ENCODE assay signal across 8 cellular contexts in the genomic region with DNA sequence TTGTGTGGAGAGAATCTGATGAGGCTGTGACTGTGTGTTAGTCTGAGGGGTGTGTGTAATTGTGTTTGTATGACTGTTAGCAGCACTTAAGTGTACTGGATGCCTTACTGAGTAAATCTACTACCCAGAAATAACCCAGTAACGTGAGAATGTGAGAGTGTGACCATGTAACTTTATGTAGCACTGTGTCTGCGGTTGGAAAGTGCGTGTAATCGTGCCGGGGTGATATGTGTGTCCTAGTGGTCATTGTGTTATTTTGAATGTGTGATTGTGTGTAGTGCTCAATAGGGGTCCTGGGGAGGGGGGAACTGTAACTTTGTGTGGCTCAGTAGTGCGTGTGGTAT. TPM values are rescaled to one million over a fixed set of nuclear protein-coding genes. Genes with fewer than 3 reads are reported as not detected.
A peak's percentile ranks its signal among the peaks of the same experiment; 100 is the strongest.
DNase-seq lines count a peak whose midpoint lies in the region; ATAC-seq and TF ChIP-seq lines count a peak whose summit lies in the region.

No MANE protein-coding gene starts in this region.

- no peak overlapping the region for H2BK5ac ChIP-seq in mesenchymal stem cell (ENCODE audit: low read depth, low read length, poor library complexity, severe bottlenecking)

- peaks cover 10% of the 10 kb centered on the region for H3K4me1 ChIP-seq in Karpas-422 (ENCODE audit: low read length)
- H3K4me1 ChIP-seq in mesenchymal stem cell (ENCODE audit: control insufficient read depth, insufficient read depth, low read depth, low read length): peaks cover 4% of the 10 kb centered on the region
- H3K4me1 ChIP-seq in upper lobe of left lung: peaks cover 5 to 17% (median 9%) of the 10 kb centered on the region in 4 donors

- peak overlapping the region; percentile 29 for H2AK5ac ChIP-seq in mesenchymal stem cell (ENCODE audit: low read length, severe bottlenecking)

- H3K79me1 ChIP-seq in mesenchymal stem cell (replicated peaks; ENCODE audit: low read length, poor library complexity, severe bottlenecking): peaks cover 14% of the 10 kb centered on the region

- H3K27ac ChIP-seq in C4-2B: peak overlapping the region; percentile 82
- H3K27ac ChIP-seq in Karpas-422 (ENCODE audit: low read length): no peak overlapping the region; the same call in 1 of the 2 replicates
- no peak overlapping the region for H3K27ac ChIP-seq in mesenchymal stem cell (ENCODE audit: low read length, poor library complexity, severe bottlenecking)
- peak overlapping the region; percentile 78 to 96 (median 87) for H3K27ac ChIP-seq in upper lobe of left lung

- no peak for TF ChIP-seq EP300 in upper lobe of left lung (IDR thresholded peaks at IDR 0.05)

- peak overlapping the region; percentile 82 for H3K4me2 ChIP-seq in Karpas-422 (ENCODE audit: low read depth, low read length, poor library complexity, severe bottlenecking)
- peak overlapping the region; percentile 60 for H3K4me2 ChIP-seq in mesenchymal stem cell (ENCODE audit: low read length, poor library complexity, severe bottlenecking)

- peak overlapping the region; percentile 52 for H4K8ac ChIP-seq in mesenchymal stem cell (ENCODE audit: low read length)

- H3K4me3 ChIP-seq in Karpas-422 (ENCODE audit: low read length) (peak overlapping the region; percentile 89), cardiac fibroblast (replicated peaks in 1 of 2; ENCODE audit: low read depth in 2 of 2, low read length in 2 of 2) (peak overlapping the region; percentile 85 to 98), mesenchymal stem cell (ENCODE audit: insufficient read depth in 1 of 2, low read depth in 1 of 2, low read length in 2 of 2) (peak overlapping the region; percentile 83 to 97), upper lobe of left lung (peak overlapping the region; percentile 55 to 89 (median 73))

- peaks cover 48% of the 10 kb centered on the region for H3K79me2 ChIP-seq in Karpas-422 (ENCODE audit: low read length)

- H3K36me3 ChIP-seq in Karpas-422 (ENCODE audit: insufficient read depth, low read length) (peaks cover 45% of the 10 kb centered on the region), mesenchymal stem cell (ENCODE audit: control insufficient read depth in 1 of 2, insufficient read depth in 2 of 2, low read depth in 1 of 2, low read length in 2 of 2) (peaks cover 19 to 34% of the 10 kb centered on the region in 2 experiments), upper lobe of left lung (peaks cover 0 to 27% (median 0%) of the 10 kb centered on the region in 4 donors)

- DNase-seq in Karpas-422: no peak
- peak in 1 of 2 donors; percentile 20 for DNase-seq in cardiac fibroblast (ENCODE audit: low read depth in 2 of 2)
- DNase-seq in mesenchymal stem cell: peak; percentile 82
- DNase-seq in upper lobe of left lung: no peak
- DNase-seq in GM19238 (ENCODE audit: insufficient read length, low spot score): no peak
- DNase-seq in 8988T: no peak

- H3K9me3 ChIP-seq in Karpas-422 (ENCODE audit: low read length) (peaks cover 23% of the 10 kb centered on the region), mesenchymal stem cell (ENCODE audit: control insufficient read depth, low read length) (peaks cover 30% of the 10 kb centered on the region), upper lobe of left lung (peaks cover 0 to 11% (median 6%) of the 10 kb centered on the region in 4 donors)

- no peak overlapping the region for H2BK15ac ChIP-seq in mesenchymal stem cell (ENCODE audit: low read depth, poor library complexity, severe bottlenecking)

- 48% methylated on average over 6 of the region's 6 CpGs for WGBS in mesenchymal stem cell
- 30 to 31% methylated on average over 6 of the region's 6 CpGs for WGBS in upper lobe of left lung, 2 donors

- TF ChIP-seq POLR2A in upper lobe of left lung (IDR thresholded peaks at IDR 0.05): no peak

- TF ChIP-seq CTCF in C4-2B (conservative IDR thresholded peaks at IDR 0.05): no peak; the same call in 1 of the 2 replicates
- TF ChIP-seq CTCF in cardiac fibroblast (IDR thresholded peaks at IDR 0.05; ENCODE audit: low read depth, low read length): no peak
- no peak for TF ChIP-seq CTCF in upper lobe of left lung (IDR thresholded peaks at IDR 0.05)

- no peak for ATAC-seq in upper lobe of left lung (ENCODE audit: low FRiP score in 2 of 2)
- no peak for ATAC-seq in HG02623 (IDR thresholded peaks at IDR 0.05; ENCODE audit: unreplicated experiment)

- H3K14ac ChIP-seq in mesenchymal stem cell (ENCODE audit: low read length in 2 of 2): peak overlapping the region in 1 of 2 experiments; percentile 85

- H3K9ac ChIP-seq in Karpas-422 (ENCODE audit: low read length) (peak overlapping the region; percentile 77), mesenchymal stem cell (ENCODE audit: low read length) (peak overlapping the region; percentile 95)

- no peaks in the 10 kb centered on the region for H3K27me3 ChIP-seq in Karpas-422 (ENCODE audit: low read length)
- no peaks in the 10 kb centered on the region for H3K27me3 ChIP-seq in mesenchymal stem cell (ENCODE audit: control insufficient read depth in 1 of 2, insufficient read depth in 1 of 2, low read length in 2 of 2)
- no peaks in the 10 kb centered on the region for H3K27me3 ChIP-seq in upper lobe of left lung

- no peaks in the 10 kb centered on the region for H3K9me2 ChIP-seq in Karpas-422 (replicated peaks; ENCODE audit: insufficient read depth, low read length)

- H2AFZ ChIP-seq in Karpas-422 (ENCODE audit: low read length) (peak overlapping the region; percentile 69), mesenchymal stem cell (ENCODE audit: low read depth, low read length) (peak overlapping the region; percentile 72)

- no peak overlapping the region for H3K23ac ChIP-seq in mesenchymal stem cell (ENCODE audit: low read length in 2 of 2)

- H2BK12ac ChIP-seq in mesenchymal stem cell (ENCODE audit: low read length in 2 of 2): no peak overlapping the region

- H2BK120ac ChIP-seq in mesenchymal stem cell (ENCODE audit: low read depth, low read length): no peak overlapping the region

- H3K4ac ChIP-seq in mesenchymal stem cell (ENCODE audit: low read depth in 1 of 2, low read length in 2 of 2): peak overlapping the region in 1 of 2 experiments; percentile 84

- no peak overlapping the region for H4K91ac ChIP-seq in mesenchymal stem cell (ENCODE audit: low read length)

- H4K20me1 ChIP-seq in Karpas-422 (ENCODE audit: insufficient read depth, low read depth, low read length): no peaks in the 10 kb centered on the region

- peak overlapping the region; percentile 86 to 93 for H3K18ac ChIP-seq in mesenchymal stem cell (ENCODE audit: low read depth in 1 of 2, low read length in 2 of 2)

RNA-seq across cellular contexts. Expression of a gene that starts 0.6 kb away (rescaled TPM):
- 6.3 and 18.7 TPM in 2 replicates for total RNA-seq in Karpas-422 (2014; rRNA removed; shearing (Covaris generic); ENCODE audit: low replicate concordance)
- polyA plus RNA-seq in mesenchymal stem cell (2013, experiment 1 of 2): 2.5 TPM
- polyA plus RNA-seq in mesenchymal stem cell (2013, experiment 2 of 2): 2.3 TPM
- 1 to 10 TPM; 4.6 to 9.6 (median 8.0) TPM for total RNA-seq in upper lobe of left lung

RNA-seq across cellular contexts. Expression of a gene that starts 8.2 kb away (rescaled TPM):
- total RNA-seq in Karpas-422 (2014; rRNA removed; shearing (Covaris generic); ENCODE audit: low replicate concordance): 20.6 and 27.8 TPM in 2 replicates
- polyA plus RNA-seq in mesenchymal stem cell (2013, experiment 1 of 2): 6.3 TPM
- polyA plus RNA-seq in mesenchymal stem cell (2013, experiment 2 of 2): 5.6 TPM
- total RNA-seq in upper lobe of left lung: 10 to 100 TPM in 5 of 6 donors, 1 to 10 TPM in 1; 7.4 to 43.0 (median 12.2) TPM

RNA-seq across cellular contexts. Expression of a gene that starts 46.1 kb away (rescaled TPM):
- 4.4 and 7.2 TPM in 2 replicates for total RNA-seq in Karpas-422 (2014; rRNA removed; shearing (Covaris generic); ENCODE audit: low replicate concordance)
- polyA plus RNA-seq in mesenchymal stem cell (2013, experiment 1 of 2): 17.0 TPM
- polyA plus RNA-seq in mesenchymal stem cell (2013, experiment 2 of 2): 16.9 TPM
- total RNA-seq in upper lobe of left lung: 10 to 100 TPM in 1 of 6 donors, 1 to 10 TPM in 5; 2.8 to 10.9 (median 6.8) TPM

Comparison
In these comparisons a context has a peak if more than half of its experiments do, and no peak if none do; other contexts are left out.
1. H3K27ac ChIP-seq: peak in C4-2B (single experiment) and upper lobe of left lung (4 of 4); none in Karpas-422 (single experiment) and mesenchymal stem cell (single experiment).
2. Peak in every context shown above with its lines, with median percentiles within 50 percentile points of each other: H3K4me3 ChIP-seq.